Comparison of ENCODE assay signal across 8 cellular contexts in genomic region chr15:31215490-31216209, GRCh38.
DNase-seq lines count a peak whose midpoint lies in the region; ATAC-seq and TF ChIP-seq lines count a peak whose summit lies in the region.

No MANE protein-coding gene starts in this region.

- no peak for TF ChIP-seq EP300 in ovary (IDR thresholded peaks at IDR 0.05)

- peaks cover 65% of the 10 kb centered on the region for H3K4me1 Mint-ChIP-seq in activated naive CD4-positive, alpha-beta T cell treated with anti-CD3 and anti-CD28 coated beads, Interleukin-2, amount 10 ng/mL, durations not matched to agents 7 days and 5 days

- TF ChIP-seq POLR2A in ovary (IDR thresholded peaks at IDR 0.05), result no peak

- CTCF ChIA-PET in activated naive CD4-positive, alpha-beta T cell treated with anti-CD3 and anti-CD28 coated beads, Interleukin-2, amount 10 ng/mL, durations not matched to agents 7 days and 5 days (lab: Charles Lee), result interaction anchor here (0.8 to 2.7 kb wide), 25 partner anchors 10 to 274 kb away, joined by 3 to 18 read pairs (median 5); partner anchors contain the start of gene KLF13

- peaks cover 9% of the 10 kb centered on the region for H3K36me3 Mint-ChIP-seq in activated naive CD4-positive, alpha-beta T cell treated with anti-CD3 and anti-CD28 coated beads, Interleukin-2, amount 10 ng/mL, durations not matched to agents 7 days and 5 days

- no peaks in the 10 kb centered on the region for H3K36me3 ChIP-seq in ovary
- no peaks in the 10 kb centered on the region for H3K36me3 ChIP-seq in thymus (ENCODE audit: control insufficient read depth, insufficient read depth)

- peak; percentile 57 to 79 (median 72) for TF ChIP-seq CTCF in ovary (IDR thresholded peaks at IDR 0.05)

- intact Hi-C loops in ovary (cut with DNase I), result loop anchor here in 1 of 4 donors (5.0 to 10.0 kb wide), 2 partner anchors 139 to 272 kb away; no protein-coding TSS in a partner anchor

- peak overlapping the region; percentile 75 to 81 for H3K27ac ChIP-seq in ovary
- H3K27ac ChIP-seq in thymus (ENCODE audit: low read depth), result peak overlapping the region; percentile 94

- no peaks in the 10 kb centered on the region for H3K27me3 ChIP-seq in ovary
- no peaks in the 10 kb centered on the region for H3K27me3 ChIP-seq in thymus (ENCODE audit: control insufficient read depth, insufficient read depth)

- peaks cover 8% of the 10 kb centered on the region for H3K9me3 Mint-ChIP-seq in activated naive CD4-positive, alpha-beta T cell treated with anti-CD3 and anti-CD28 coated beads, Interleukin-2, amount 10 ng/mL, durations not matched to agents 7 days and 5 days

- H3K4me3 Mint-ChIP-seq in activated naive CD4-positive, alpha-beta T cell treated with anti-CD3 and anti-CD28 coated beads, Interleukin-2, amount 10 ng/mL, durations not matched to agents 7 days and 5 days, result peak overlapping the region; percentile 69

- WGBS in ovary, 3 donors, result 2 to 3% (median 2%) methylated on average over 49 to 75 of the region's 75 CpGs
- WGBS in thymus, result 1% methylated on average over 75 of the region's 75 CpGs

- peak overlapping the region; percentile 91 for H3K27ac Mint-ChIP-seq in activated naive CD4-positive, alpha-beta T cell treated with anti-CD3 and anti-CD28 coated beads, Interleukin-2, amount 10 ng/mL, durations not matched to agents 7 days and 5 days

- peak; percentile 67 for ATAC-seq in GM21576 (IDR thresholded peaks at IDR 0.05; ENCODE audit: unreplicated experiment)

- peaks cover 10% of the 10 kb centered on the region for H3K27me3 Mint-ChIP-seq in activated naive CD4-positive, alpha-beta T cell treated with anti-CD3 and anti-CD28 coated beads, Interleukin-2, amount 10 ng/mL, durations not matched to agents 7 days and 5 days

- H3K4me3 ChIP-seq in Jurkat, Clone E6-1 (ENCODE audit: low read length), result peak overlapping the region; percentile 50
- H3K4me3 ChIP-seq in ovary, result peak overlapping the region; percentile 42
- H3K4me3 ChIP-seq in thymus (ENCODE audit: low read length), result peak overlapping the region; percentile 58

- H3K9me3 ChIP-seq in ovary, result no peaks in the 10 kb centered on the region
- H3K9me3 ChIP-seq in thymus (ENCODE audit: control insufficient read depth), result no peaks in the 10 kb centered on the region

- peak; percentile 57 for DNase-seq in EL
- peak; percentile 37 for DNase-seq in Jurkat, Clone E6-1 (ENCODE audit: low read depth, low spot score)
- peak; percentile 62 for DNase-seq in SK-N-DZ (ENCODE audit: low spot score)
- DNase-seq in activated naive CD4-positive, alpha-beta T cell treated with anti-CD3 and anti-CD28 coated beads, Interleukin-2, amount 10 ng/mL, durations not matched to agents 7 days and 5 days, result peak; percentile 87
- DNase-seq in glomerular visceral epithelial cell (ENCODE audit: extremely low spot score), result peak; percentile 68
- peak; percentile 66 to 87 (median 75) for DNase-seq in ovary

- peaks cover 8% of the 10 kb centered on the region for H3K4me1 ChIP-seq in ovary (ENCODE audit: insufficient read depth)
- H3K4me1 ChIP-seq in thymus (ENCODE audit: control insufficient read depth, insufficient read depth, low read length), result peaks cover 42% of the 10 kb centered on the region

Comparison
In these comparisons a context has a peak if more than half of its experiments do, and no peak if none do; other contexts are left out.
1. Peak in every context shown above with its lines: DNase-seq, ATAC-seq, H3K4me3 ChIP-seq and H3K27ac ChIP-seq.
2. DNase-seq: peak in every context shown above with its lines; median percentile 87 in activated naive CD4-positive, alpha-beta T cell treated with anti-CD3 and anti-CD28 coated beads, Interleukin-2, amount 10 ng/mL, durations not matched to agents 7 days and 5 days; 75 in ovary; 68 in glomerular visceral epithelial cell; 62 in SK-N-DZ; 57 in EL; 37 in Jurkat, Clone E6-1.